In the genomic region with DNA sequence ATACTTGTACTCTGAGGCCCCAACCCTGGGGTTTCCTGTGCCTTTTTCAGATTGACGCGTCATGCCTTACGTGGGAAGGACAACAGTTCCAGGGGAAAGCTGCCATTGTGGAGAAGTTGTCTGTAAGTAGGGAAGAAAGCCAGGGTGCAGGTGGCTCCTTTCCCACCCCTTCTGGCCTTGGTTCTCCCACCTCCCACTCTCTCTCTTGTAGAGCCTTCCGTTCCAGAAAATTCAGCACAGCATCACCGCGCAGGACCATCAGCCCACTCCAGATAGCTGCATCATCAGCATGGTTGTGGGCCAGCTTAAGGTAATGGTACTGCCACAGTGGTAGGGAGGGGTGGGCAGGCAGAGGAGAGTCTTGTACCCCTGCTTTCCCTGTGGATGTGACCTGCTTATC, we compare ENCODE assay signal across 29 cellular contexts. TPM values are rescaled to one million over a fixed set of nuclear protein-coding genes. Genes with fewer than 3 reads are reported as not detected.
"Had no signal": no experiment of that assay in that cellular context is flagged by ENCODE, and none has a peak within 500 bp of the region (broad histone marks: within the 10 kb centered on the region; RNA-seq: fewer than 3 reads in every experiment).

No MANE protein-coding gene starts in this region.

- H3K27me3 ChIP-seq: brain microvascular endothelial cell, esophagus muscularis mucosa, foreskin keratinocyte, heart left ventricle, right lobe of liver, stomach, thyroid gland, upper lobe of right lung had no signal

- H3K27ac Mint-ChIP-seq: activated CD4-positive, alpha-beta memory T cell treated with anti-CD3 and anti-CD28 coated beads, Interleukin-2, amount 10 ng/mL, durations not matched to agents 7 days and 5 days; activated CD4-positive, alpha-beta T cell treated with anti-CD3 and anti-CD28 coated beads, Interleukin-2, amount 10 ng/mL, durations not matched to agents 7 days and 5 days; activated naive CD8-positive, alpha-beta T cell; activated T-helper 2 cell treated with anti-CD3 and anti-CD28 coated beads, Interferon-gamma antibody, Interleukin-2, Interleukin-4, amounts not matched to agents 10 μg/mL and 5 μg/mL and 100 μg/mL, durations not matched to agents 14 hours and 24 hours and 36 hours; dendritic cell treated with granulocyte-macrophage colony-stimulating factor and Interleukin-4, amounts not matched to agents 40 ng/mL and 50 ng/mL, for 4 days; immature natural killer cell; progenitor cell of endocrine pancreas; WTC11 had no signal

- H3K4me3 ChIP-seq: esophagus muscularis mucosa, heart left ventricle, right lobe of liver, stomach, thyroid gland, upper lobe of right lung had no signal

- DNase-seq: activated CD4-positive, alpha-beta memory T cell treated with anti-CD3 and anti-CD28 coated beads, Interleukin-2, amount 10 ng/mL, durations not matched to agents 7 days and 5 days; activated CD4-positive, alpha-beta T cell treated with anti-CD3 and anti-CD28 coated beads for 1 hour; activated CD4-positive, alpha-beta T cell treated with anti-CD3 and anti-CD28 coated beads, Interleukin-2, amount 10 ng/mL, durations not matched to agents 7 days and 5 days; activated CD8-positive, alpha-beta memory T cell treated with anti-CD3 and anti-CD28 coated beads, Interleukin-2, amount 50 U/mL, for 48 hours; activated T-cell treated with anti-CD3 and anti-CD28 coated beads, Interleukin-2, amount 50 U/mL, for 48 hours; brain microvascular endothelial cell; effector CD4-positive, alpha-beta T cell; foreskin keratinocyte; heart left ventricle; immature natural killer cell; kidney; left colon; mammary epithelial cell; naive B cell; right lobe of liver; stimulated activated CD4-positive, alpha-beta T cell treated with anti-CD3 and anti-CD28 coated beads, Interleukin-4, amount 100 ng/mL, for 1 hour; stomach; T-helper 2 cell; thyroid gland; upper lobe of right lung had no signal

- H3K4me3 Mint-ChIP-seq: activated CD4-positive, alpha-beta memory T cell treated with anti-CD3 and anti-CD28 coated beads, Interleukin-2, amount 10 ng/mL, durations not matched to agents 7 days and 5 days; activated CD4-positive, alpha-beta T cell treated with anti-CD3 and anti-CD28 coated beads, Interleukin-2, amount 10 ng/mL, durations not matched to agents 7 days and 5 days; activated naive CD8-positive, alpha-beta T cell; dendritic cell treated with granulocyte-macrophage colony-stimulating factor and Interleukin-4, amounts not matched to agents 40 ng/mL and 50 ng/mL, for 4 days; immature natural killer cell; naive B cell; WTC11 had no signal

- H3K9me3 Mint-ChIP-seq: activated CD4-positive, alpha-beta memory T cell treated with anti-CD3 and anti-CD28 coated beads, Interleukin-2, amount 10 ng/mL, durations not matched to agents 7 days and 5 days; activated CD4-positive, alpha-beta T cell treated with anti-CD3 and anti-CD28 coated beads, Interleukin-2, amount 10 ng/mL, durations not matched to agents 7 days and 5 days; activated T-helper 2 cell treated with anti-CD3 and anti-CD28 coated beads, Interferon-gamma antibody, Interleukin-2, Interleukin-4, amounts not matched to agents 10 μg/mL and 5 μg/mL and 100 μg/mL, durations not matched to agents 14 hours and 24 hours and 36 hours; dendritic cell treated with granulocyte-macrophage colony-stimulating factor and Interleukin-4, amounts not matched to agents 40 ng/mL and 50 ng/mL, for 4 days; immature natural killer cell; naive B cell; WTC11 had no signal

- H3K4me1 ChIP-seq: foreskin keratinocyte had no signal

- ATAC-seq: foreskin keratinocyte, heart left ventricle, left colon, right lobe of liver, upper lobe of right lung, WTC11 had no signal

- H3K36me3 Mint-ChIP-seq: activated naive CD8-positive, alpha-beta T cell; immature natural killer cell; naive B cell had no signal

- H3K27me3 Mint-ChIP-seq: activated CD4-positive, alpha-beta memory T cell treated with anti-CD3 and anti-CD28 coated beads, Interleukin-2, amount 10 ng/mL, durations not matched to agents 7 days and 5 days; activated CD4-positive, alpha-beta T cell treated with anti-CD3 and anti-CD28 coated beads, Interleukin-2, amount 10 ng/mL, durations not matched to agents 7 days and 5 days; activated naive CD8-positive, alpha-beta T cell; dendritic cell treated with granulocyte-macrophage colony-stimulating factor and Interleukin-4, amounts not matched to agents 40 ng/mL and 50 ng/mL, for 4 days; naive B cell; progenitor cell of endocrine pancreas had no signal

- H3K27ac ChIP-seq: brain microvascular endothelial cell, esophagus muscularis mucosa, foreskin keratinocyte, heart left ventricle, stomach, thyroid gland, upper lobe of right lung had no signal

- H3K9me3 ChIP-seq: esophagus muscularis mucosa, heart left ventricle, right lobe of liver, stomach, thyroid gland, upper lobe of right lung had no signal

RNA-seq across cellular contexts. Expression of gene NRN1L, which starts 16.4 kb away (rescaled TPM):
- total RNA-seq: activated T-helper 2 cell treated with anti-CD3 and anti-CD28 coated beads, Interferon-gamma antibody, Interleukin-2, Interleukin-4, amounts not matched to agents 10 μg/mL and 5 μg/mL and 100 μg/mL, durations not matched to agents 14 hours and 24 hours and 36 hours; cerebellum; foreskin keratinocyte; progenitor cell of endocrine pancreas; renal cortical epithelial cell; stomach had no signal
- polyA plus RNA-seq: mammary epithelial cell, neural cell had no signal
